14 cellular contexts compared by ENCODE assay signal in genomic region chr15:41561104-41561776, GRCh38. TPM values are rescaled to one million over a fixed set of nuclear protein-coding genes. Genes with fewer than 3 reads are reported as not detected.
DNase-seq lines count a peak whose midpoint lies in the region; ATAC-seq and TF ChIP-seq lines count a peak whose summit lies in the region.
"Had no signal": no experiment of that assay in that cellular context is flagged by ENCODE, and none has a peak within 500 bp of the region (broad histone marks: within the 10 kb centered on the region; RNA-seq: fewer than 3 reads in every experiment).

No MANE protein-coding gene starts in this region.

- H2AFZ ChIP-seq in H9 (ENCODE audit: low read length) (no peak overlapping the region), smooth muscle cell (ENCODE audit: low read depth) (no peak overlapping the region)

- H3K27ac Mint-ChIP-seq in H9, result peak overlapping the region; percentile 92 to 97 (median 95); a peak in 5 of 7 replicates
- H3K27ac Mint-ChIP-seq in WTC11, result peak overlapping the region; percentile 92
- H3K27ac Mint-ChIP-seq: activated T-helper 2 cell treated with anti-CD3 and anti-CD28 coated beads, Interferon-gamma antibody, Interleukin-2, Interleukin-4, amounts not matched to agents 10 μg/mL and 5 μg/mL and 100 μg/mL, durations not matched to agents 14 hours and 24 hours and 36 hours had no signal

- H3K27ac ChIP-seq in H9 (ENCODE audit: insufficient read length, low read depth, low read length), result no peak overlapping the region
- H3K27ac ChIP-seq in iPS-18a (ENCODE audit: low read length), result no peak overlapping the region
- H3K27ac ChIP-seq in smooth muscle cell (ENCODE audit: low read depth), result no peak overlapping the region
- H3K27ac ChIP-seq: pancreas had no signal

- H2BK12ac ChIP-seq in H9 (ENCODE audit: insufficient read length, low read depth, low read length), result no peak overlapping the region

- H3K27me3 Mint-ChIP-seq in H9 (ENCODE audit: low read depth), result no peaks in the 10 kb centered on the region
- no peaks in the 10 kb centered on the region; the same call in 1 of the 2 replicates for H3K27me3 Mint-ChIP-seq in WTC11 (ENCODE audit: low read depth)

- no CpG with 5 or more reads among the region's 16 CpGs for WGBS in H9 (ENCODE audit: extremely low coverage, insufficient read length, low lambda C conversion rate)
- WGBS in smooth muscle cell (ENCODE audit: low lambda C conversion rate), result 90% methylated on average over 16 of the region's 16 CpGs

- ATAC-seq in WTC11 (no peak), sciatic nerve (no peak)
- ATAC-seq: pancreas had no signal

- H3K4me1 Mint-ChIP-seq in H9, result peaks cover 71 to 74% of the 10 kb centered on the region in 2 experiments
- H3K4me1 Mint-ChIP-seq in WTC11, result peaks cover 79% of the 10 kb centered on the region

- H3K9ac ChIP-seq in H9 (ENCODE audit: extremely low read depth, insufficient read length, low read length) (no peak overlapping the region), iPS-18a (ENCODE audit: low read length) (no peak overlapping the region), smooth muscle cell (ENCODE audit: low read depth) (no peak overlapping the region)

- H3K79me1 ChIP-seq in H9 (ENCODE audit: insufficient read depth, low read depth, low read length, poor library complexity, severe bottlenecking), result no peaks in the 10 kb centered on the region

- no peak overlapping the region for H2BK120ac ChIP-seq in H9 (ENCODE audit: low read depth, low read length, poor library complexity, severe bottlenecking)

- H3K4me3 ChIP-seq in iPS-18a (ENCODE audit: low read length) (peak overlapping the region; percentile 6), smooth muscle cell (no peak overlapping the region)
- H3K4me3 ChIP-seq: pancreas had no signal

- no peak overlapping the region for H3K56ac ChIP-seq in H9 (ENCODE audit: insufficient read length, low read depth, low read length)

- H3K23ac ChIP-seq in H9 (ENCODE audit: insufficient read length, low read depth, low read length), result no peak overlapping the region

- H3K18ac ChIP-seq in H9 (ENCODE audit: insufficient read length, low read depth, low read length), result peak overlapping the region; percentile 44

- no peak overlapping the region for H4K5ac ChIP-seq in H9 (ENCODE audit: insufficient read length, low read depth, low read length)

- no peak overlapping the region for H2BK20ac ChIP-seq in H9 (ENCODE audit: low read depth, low read length, poor library complexity, severe bottlenecking)

- H3K4me3 Mint-ChIP-seq in H9 (peak overlapping the region; percentile 85 to 88), WTC11 (peak overlapping the region; percentile 81; the same call in 1 of the 2 replicates)

- H3K27me3 ChIP-seq in H9 (ENCODE audit: insufficient read depth, low read length), result no peaks in the 10 kb centered on the region
- peaks cover 15% of the 10 kb centered on the region for H3K27me3 ChIP-seq in iPS-18a (ENCODE audit: control insufficient read depth, insufficient read depth, low read length)
- H3K27me3 ChIP-seq in smooth muscle cell (ENCODE audit: low read depth), result no peaks in the 10 kb centered on the region
- H3K27me3 ChIP-seq: pancreas had no signal

- H2BK15ac ChIP-seq in H9 (ENCODE audit: low read depth, low read length), result no peak overlapping the region

- H4K91ac ChIP-seq in H9 (ENCODE audit: insufficient read length, low read depth, low read length), result no peak overlapping the region

- H3K36me3 ChIP-seq in iPS-18a (ENCODE audit: control insufficient read depth, low read depth, low read length), result peaks cover 4% of the 10 kb centered on the region
- no peaks in the 10 kb centered on the region for H3K36me3 ChIP-seq in smooth muscle cell (ENCODE audit: low read depth)
- H3K36me3 ChIP-seq: pancreas had no signal

- H3K4me1 ChIP-seq in H9 (ENCODE audit: insufficient read depth, low read length) (peaks cover 26% of the 10 kb centered on the region; the same call in 1 of the 2 replicates), iPS-18a (ENCODE audit: control insufficient read depth, low read depth, low read length) (peaks cover 59% of the 10 kb centered on the region), smooth muscle cell (ENCODE audit: low read depth) (peaks cover 46% of the 10 kb centered on the region)

- H3T11ph ChIP-seq in H9 (ENCODE audit: low read length), result no peak overlapping the region

- CTCF ChIA-PET in WTC11 (lab: Charles Lee), result interaction anchor here (0.7 to 5.2 kb wide), 18 partner anchors 8 to 343 kb away, joined by 3 to 121 read pairs (median 4); partner anchors contain the start of genes LTK, MAPKBP1 and MGA

- TF ChIP-seq CTCF in H9 (conservative IDR thresholded peaks at IDR 0.05) (no peak), WTC11 (IDR thresholded peaks at IDR 0.05) (no peak), smooth muscle cell (IDR thresholded peaks at IDR 0.05; ENCODE audit: borderline replicate concordance, insufficient read depth, poor library complexity, severe bottlenecking) (no peak)

- H2BK5ac ChIP-seq in H9 (ENCODE audit: insufficient read length, low read length), result no peak overlapping the region

- peaks cover 15% of the 10 kb centered on the region for H3F3A ChIP-seq in smooth muscle cell (ENCODE audit: low read depth)

- H3K4ac ChIP-seq in H9 (ENCODE audit: low read depth, low read length), result no peak overlapping the region

- H3K9me3 ChIP-seq in H9 (ENCODE audit: control insufficient read depth, low read depth, low read length) (no peaks in the 10 kb centered on the region), iPS-18a (ENCODE audit: control insufficient read depth, low read depth, low read length) (no peaks in the 10 kb centered on the region), smooth muscle cell (replicated peaks; ENCODE audit: low read depth) (no peaks in the 10 kb centered on the region)
- H3K9me3 ChIP-seq: pancreas had no signal

- H3K9me3 Mint-ChIP-seq in H9 (no peaks in the 10 kb centered on the region; a peak in 1 of 5 replicates), WTC11 (no peaks in the 10 kb centered on the region)
- H3K9me3 Mint-ChIP-seq: activated T-helper 2 cell treated with anti-CD3 and anti-CD28 coated beads, Interferon-gamma antibody, Interleukin-2, Interleukin-4, amounts not matched to agents 10 μg/mL and 5 μg/mL and 100 μg/mL, durations not matched to agents 14 hours and 24 hours and 36 hours had no signal

- H3K23me2 ChIP-seq in H9 (ENCODE audit: insufficient read length, low read depth, low read length, poor library complexity, severe bottlenecking), result peaks cover 15% of the 10 kb centered on the region

- H3K14ac ChIP-seq in H9 (ENCODE audit: insufficient read depth, low read length), result no peak overlapping the region; the same call in 1 of the 2 replicates

- H3K36me3 Mint-ChIP-seq in H9 (ENCODE audit: insufficient read depth in 1 of 3, low read depth in 3 of 3), result peaks cover 16 to 30% (median 26%) of the 10 kb centered on the region in 3 experiments; a peak in 6 of 7 replicates
- H3K36me3 Mint-ChIP-seq in WTC11, result peaks cover 8% of the 10 kb centered on the region; the same call in 1 of the 2 replicates
- H3K36me3 Mint-ChIP-seq: CD4-positive, CD25-positive, alpha-beta regulatory T cell had no signal

- intact Hi-C loops in sciatic nerve (cut with DNase I), result loop anchor here (10.0 kb wide), 1 partner anchor 254 kb away; no protein-coding TSS in a partner anchor

- H2AK5ac ChIP-seq in H9 (ENCODE audit: insufficient read length, low read length), result no peak overlapping the region

- POLR2A ChIA-PET in WTC11 (lab: Charles Lee), result interaction anchor here (0.7 to 3.9 kb wide), 6 partner anchors 17 to 213 kb away, joined by 3 to 19 read pairs (median 4); partner anchors contain the start of genes MAPKBP1 and RPAP1

- no peaks in the 10 kb centered on the region; the same call in 1 of the 2 replicates for H3K79me2 ChIP-seq in H9 (ENCODE audit: insufficient read depth, low read length)
- H3K79me2 ChIP-seq in smooth muscle cell (ENCODE audit: low read depth), result no peaks in the 10 kb centered on the region

- H4K20me1 ChIP-seq in H9 (ENCODE audit: control insufficient read depth, insufficient read depth, insufficient read length), result no peaks in the 10 kb centered on the region
- H4K20me1 ChIP-seq in smooth muscle cell (ENCODE audit: low read depth), result no peaks in the 10 kb centered on the region

- no peak overlapping the region for H3K4me2 ChIP-seq in H9 (ENCODE audit: insufficient read depth, insufficient read length, low read length)
- H3K4me2 ChIP-seq in smooth muscle cell, result peak overlapping the region; percentile 26

- DNase-seq in H9, result no peak
- DNase-seq in WTC11 (ENCODE audit: low spot score), result no peak
- no peak for DNase-seq in smooth muscle cell (lab: John Stamatoyannopoulos, UW; ENCODE audit: unreplicated experiment)
- DNase-seq in GM03348 (ENCODE audit: low spot score), result no peak
- DNase-seq in sciatic nerve (ENCODE audit: low spot score), result no peak
- DNase-seq in stimulated activated CD4-positive, alpha-beta T cell treated with anti-CD3 and anti-CD28 coated beads, Interleukin-4, amount 100 ng/mL, for 4 hours, result no peak
- DNase-seq: CD4-positive, CD25-positive, alpha-beta regulatory T cell; mammary epithelial cell; SIG-M5; stimulated activated CD4-positive, alpha-beta T cell treated with anti-CD3 and anti-CD28 coated beads, Interleukin-12 subunit alpha, Interleukin-12 subunit beta, amount 100 ng/mL, for 4 hours had no signal

- no peak overlapping the region for H4K8ac ChIP-seq in H9 (replicated peaks; ENCODE audit: insufficient read length, low read depth, low read length)

TF ChIP-seq in WTC11, 78 proteins besides CTCF, POLR2A, EP300 and RAD21:
- TF ChIP-seq ZBTB21 (CRISPR knock-in tag; IDR thresholded peaks at IDR 0.05; ENCODE audit: borderline replicate concordance) (peak; percentile 30; the same call in 1 of the 2 replicates), IRF1 (CRISPR knock-in tag; IDR thresholded peaks at IDR 0.05) (no peak)

RNA-seq across cellular contexts. Expression of gene TYRO3, which starts 2.2 kb away (rescaled TPM):
- total RNA-seq in H9 (2021) (118 and 124 TPM in 2 replicates), WTC11 (2021) (87.9 to 98.0 TPM (median 89.6 TPM) in 3 replicates), smooth muscle cell (11.5 and 12.9 TPM in 2 replicates), sciatic nerve (36.9 TPM)
- 20.5 and 23.5 TPM in 2 replicates for polyA plus RNA-seq in smooth muscle cell
- total RNA-seq: CD4-positive, CD25-positive, alpha-beta regulatory T cell had no signal

RNA-seq across cellular contexts. Expression of gene RPAP1, which starts 17.2 kb away (rescaled TPM):
- total RNA-seq in H9 (2021) (73.5 and 74.5 TPM in 2 replicates), WTC11 (2021) (102 to 123 TPM (median 103 TPM) in 3 replicates), smooth muscle cell (15.5 and 15.8 TPM in 2 replicates), sciatic nerve (30.0 TPM)
- 37.1 and 37.5 TPM in 2 replicates for polyA plus RNA-seq in smooth muscle cell

RNA-seq across cellular contexts. Expression of gene LTK, which starts 47.6 kb away (rescaled TPM):
- total RNA-seq in H9 (2021) (0.31 TPM in 2 replicates), WTC11 (2021) (0.27 to 0.66 TPM (median 0.53 TPM) in 3 replicates), smooth muscle cell (0.18 and 1.2 TPM in 2 replicates), sciatic nerve (1.1 TPM)
- polyA plus RNA-seq in smooth muscle cell, result 1.6 and 2.3 TPM in 2 replicates
- total RNA-seq: dermis blood vessel endothelial cell, mammary epithelial cell had no signal
- polyA plus RNA-seq: mammary epithelial cell had no signal
